In the genomic region with DNA sequence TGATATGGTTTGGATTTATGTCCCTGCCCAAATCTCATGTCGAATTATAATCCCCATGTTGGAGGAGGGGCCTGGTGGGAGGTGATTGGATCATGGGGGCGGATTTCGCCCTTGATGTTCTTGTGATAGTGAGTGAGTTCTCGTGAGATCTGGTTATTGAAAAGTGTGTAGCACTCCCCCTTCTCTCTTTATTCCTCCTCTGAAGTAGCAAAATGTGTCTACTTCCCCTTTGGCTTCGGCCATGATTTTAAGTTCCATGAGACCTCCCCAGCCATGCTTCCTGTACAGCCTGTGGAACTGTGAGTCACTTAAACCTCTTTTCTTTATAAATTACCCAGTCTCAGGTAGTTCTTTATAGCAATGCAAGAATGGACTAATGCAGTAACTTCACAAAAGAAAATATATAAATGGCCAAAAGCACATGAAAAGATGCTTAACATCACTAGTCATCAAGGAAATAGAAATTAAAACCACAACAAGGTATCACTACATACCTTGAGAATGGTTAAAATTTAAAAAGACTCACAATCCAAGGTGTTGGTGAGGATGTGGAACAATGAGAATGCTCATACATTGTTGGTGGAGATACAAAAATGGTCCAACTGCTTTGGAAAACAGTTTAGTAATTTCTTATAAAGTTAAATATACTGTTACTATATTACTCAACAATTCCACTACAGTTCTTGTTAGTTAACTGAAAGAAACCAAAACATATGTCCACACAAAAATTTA, we compare ENCODE assay signal across 22 cellular contexts.
"Had no signal": no experiment of that assay in that cellular context is flagged by ENCODE, and none has a peak within 500 bp of the region (broad histone marks: within the 10 kb centered on the region; RNA-seq: fewer than 3 reads in every experiment).

No MANE protein-coding gene starts in this region.

- ATAC-seq: effector memory CD8-positive, alpha-beta T cell; left lobe of liver; mucosa of descending colon; natural killer cell treated with Interleukin-12 subunit alpha and Interleukin-12 subunit beta and Interleukin-15 and Interleukin-18, amount 100 ng/mL, for 72 hours; right lobe of liver; stimulated activated naive B cell treated with anti-CD40 and anti-IgM and Interleukin-4, amounts not matched to agents 10 μg/mL and 1 μg/mL and 100 μg/mL, for 72 hours; stimulated activated naive CD8-positive, alpha-beta T cell treated with anti-CD3 and anti-CD28 coated beads, Interleukin-15, amount 100 ng/mL, for 72 hours; upper lobe of right lung had no signal

- H3K4me1 ChIP-seq: parathyroid adenoma, right lobe of liver, suprapubic skin, upper lobe of right lung, vagina had no signal

- H3K36me3 ChIP-seq: neutrophil, right lobe of liver, suprapubic skin, transverse colon, upper lobe of right lung, vagina had no signal

- H3K27me3 ChIP-seq: right lobe of liver, transverse colon, upper lobe of right lung, vagina had no signal

- FAIRE-seq: endometrium, keratinocyte, small intestine had no signal

- H3K9me3 ChIP-seq: mucosa of descending colon, neutrophil, right lobe of liver, suprapubic skin, transverse colon, upper lobe of right lung, vagina had no signal

- H3K9ac ChIP-seq: parathyroid adenoma had no signal

- H3K27ac ChIP-seq: neutrophil, parathyroid adenoma, right lobe of liver, suprapubic skin, transverse colon, upper lobe of right lung, vagina had no signal

- H3K4me3 ChIP-seq: mucosa of descending colon, right lobe of liver, suprapubic skin, transverse colon, upper lobe of right lung, vagina had no signal

- DNase-seq: cortex of kidney; effector memory CD8-positive, alpha-beta T cell; erythroblast; mesenchymal stem cell; mucosa of descending colon; naive B cell; right lobe of liver; small intestine; stimulated activated CD4-positive, alpha-beta T cell treated with anti-CD3 and anti-CD28 coated beads, Interleukin-15, amount 100 ng/mL, for 24 hours; stimulated activated CD4-positive, alpha-beta T cell treated with anti-CD3 and anti-CD28 coated beads, Interleukin-2, amount 100 ng/mL, for 48 hours; stimulated activated naive B cell treated with anti-CD40 and anti-IgM and Interleukin-4, amounts not matched to agents 10 μg/mL and 1 μg/mL and 100 μg/mL, for 72 hours; stimulated activated naive CD8-positive, alpha-beta T cell treated with anti-CD3 and anti-CD28 coated beads, Interleukin-15, amount 100 ng/mL, for 72 hours; transverse colon; upper lobe of right lung had no signal
